Comparison of ENCODE assay signal across 28 cellular contexts in genomic region chr6:65569505-65569904, GRCh38.
"Had no signal": no experiment of that assay in that cellular context is flagged by ENCODE, and none has a peak within 500 bp of the region (broad histone marks: within the 10 kb centered on the region; RNA-seq: fewer than 3 reads in every experiment).

No MANE protein-coding gene starts in this region.

- H3K79me2 ChIP-seq: parathyroid adenoma had no signal

- H3K4me2 ChIP-seq: smooth muscle cell had no signal

- H3K36me3 ChIP-seq: esophagus muscularis mucosa, heart left ventricle, right atrium auricular region, stomach, thyroid gland, upper lobe of right lung had no signal

- H2AFZ ChIP-seq: parathyroid adenoma had no signal

- H3K9me3 ChIP-seq: esophagus muscularis mucosa, right atrium auricular region, stomach, thyroid gland, upper lobe of right lung had no signal

- H3K4me3 ChIP-seq: esophagus muscularis mucosa, heart left ventricle, right atrium auricular region, smooth muscle cell, stomach, thyroid gland, upper lobe of right lung had no signal

- H3K27me3 ChIP-seq: esophagus muscularis mucosa, foreskin keratinocyte, heart left ventricle, right atrium auricular region, stomach, thyroid gland, upper lobe of right lung had no signal

- ATAC-seq: activated CD4-positive, CD25-positive, alpha-beta regulatory T cell treated with anti-CD3 and anti-CD28 coated beads, Interleukin-2, amount 50 U/mL, for 24 hours; foreskin keratinocyte; heart left ventricle; left colon; naive thymus-derived CD4-positive, alpha-beta T cell; stimulated activated memory B cell treated with anti-CD40 and anti-IgM and Interleukin-4, amounts not matched to agents 10 μg/mL and 1 μg/mL and 100 μg/mL, for 72 hours; upper lobe of right lung had no signal

- H3K27ac ChIP-seq: esophagus muscularis mucosa, foreskin keratinocyte, heart left ventricle, parathyroid adenoma, right atrium auricular region, stomach, thyroid gland, upper lobe of right lung, VCaP had no signal

- DNase-seq: activated CD4-positive, alpha-beta T cell treated with anti-CD3 and anti-CD28 coated beads for 48 hours; activated CD4-positive, alpha-beta T cell treated with anti-CD3 and anti-CD28 coated beads, Interleukin-2, amount 50 U/mL, for 48 hours; activated CD8-positive, alpha-beta memory T cell treated with anti-CD3 and anti-CD28 coated beads for 24 hours; activated effector memory CD4-positive, alpha-beta T cell treated with Interleukin-2 at 50 U/mL for 16 hours; activated naive CD4-positive, alpha-beta T cell treated with Interleukin-2 at 50 U/mL for 16 hours; anterior cingulate cortex; foreskin keratinocyte; heart left ventricle; hypothalamus; kidney; left colon; midbrain; naive thymus-derived CD4-positive, alpha-beta T cell; occipital lobe; stimulated activated CD4-positive, alpha-beta T cell treated with anti-CD3 and anti-CD28 coated beads, Interleukin-1b, Interleukin-23, amount 100 ng/mL, for 48 hours; stimulated activated CD4-positive, alpha-beta T cell treated with anti-CD3 and anti-CD28 coated beads, Interleukin-4, amount 100 ng/mL, for 4 hours; stimulated activated CD8-positive, alpha-beta memory T cell treated with anti-CD3 and anti-CD28 coated beads, Interleukin-4, amount 100 ng/mL, for 48 hours; stomach; T-helper 9 cell; thyroid gland; upper lobe of right lung had no signal

- H3K9ac ChIP-seq: parathyroid adenoma had no signal

- H3K4me1 ChIP-seq: esophagus muscularis mucosa, foreskin keratinocyte, heart left ventricle, parathyroid adenoma, right atrium auricular region, stomach, thyroid gland, upper lobe of right lung had no signal
